Comparison of ENCODE assay signal across 1 cellular context in the genomic region with DNA sequence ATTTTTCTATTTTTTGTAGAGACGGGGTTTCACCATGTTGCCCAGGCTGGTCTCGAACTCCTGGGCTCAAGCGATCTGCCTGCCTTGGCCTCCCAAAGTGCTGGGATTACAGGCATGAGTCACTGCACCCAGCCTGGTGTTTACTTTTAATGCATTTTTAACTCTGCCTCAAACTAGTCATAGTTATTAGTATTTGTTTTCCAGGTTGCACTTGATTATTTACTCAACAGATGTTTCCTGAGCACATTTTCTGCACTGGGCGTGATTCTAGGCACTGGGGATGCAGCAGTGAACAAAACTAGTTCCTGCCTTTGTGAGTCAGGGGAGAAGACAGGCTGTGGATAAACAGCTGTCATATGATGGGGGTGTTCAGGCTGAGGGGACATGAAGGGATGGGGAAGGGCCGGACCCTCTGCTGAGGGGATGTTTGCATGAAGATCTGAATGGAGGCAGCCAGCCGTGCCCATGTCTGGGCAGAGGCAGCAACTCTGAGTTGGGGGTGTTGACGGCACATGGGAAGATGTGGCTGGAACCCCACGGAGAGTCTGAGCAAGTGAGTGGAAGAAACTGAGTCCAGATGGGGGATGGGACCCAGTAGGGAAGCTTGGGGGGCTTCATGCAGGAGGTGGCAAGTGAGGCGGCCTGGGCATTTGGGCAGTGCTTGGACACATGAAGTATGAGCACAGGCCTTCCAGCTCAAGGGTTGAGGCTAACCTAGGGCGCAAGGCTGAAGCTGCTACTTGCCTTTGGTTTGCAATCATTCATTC.
A peak's percentile ranks its signal among the peaks of the same experiment; 100 is the strongest.
TF ChIP-seq lines count a peak whose summit lies in the region.

No MANE protein-coding gene starts in this region.

TF ChIP-seq in HepG2, 621 proteins besides CTCF, POLR2A, EP300 and RAD21 (continued from another document):
- TF ChIP-seq, protein P1, sequence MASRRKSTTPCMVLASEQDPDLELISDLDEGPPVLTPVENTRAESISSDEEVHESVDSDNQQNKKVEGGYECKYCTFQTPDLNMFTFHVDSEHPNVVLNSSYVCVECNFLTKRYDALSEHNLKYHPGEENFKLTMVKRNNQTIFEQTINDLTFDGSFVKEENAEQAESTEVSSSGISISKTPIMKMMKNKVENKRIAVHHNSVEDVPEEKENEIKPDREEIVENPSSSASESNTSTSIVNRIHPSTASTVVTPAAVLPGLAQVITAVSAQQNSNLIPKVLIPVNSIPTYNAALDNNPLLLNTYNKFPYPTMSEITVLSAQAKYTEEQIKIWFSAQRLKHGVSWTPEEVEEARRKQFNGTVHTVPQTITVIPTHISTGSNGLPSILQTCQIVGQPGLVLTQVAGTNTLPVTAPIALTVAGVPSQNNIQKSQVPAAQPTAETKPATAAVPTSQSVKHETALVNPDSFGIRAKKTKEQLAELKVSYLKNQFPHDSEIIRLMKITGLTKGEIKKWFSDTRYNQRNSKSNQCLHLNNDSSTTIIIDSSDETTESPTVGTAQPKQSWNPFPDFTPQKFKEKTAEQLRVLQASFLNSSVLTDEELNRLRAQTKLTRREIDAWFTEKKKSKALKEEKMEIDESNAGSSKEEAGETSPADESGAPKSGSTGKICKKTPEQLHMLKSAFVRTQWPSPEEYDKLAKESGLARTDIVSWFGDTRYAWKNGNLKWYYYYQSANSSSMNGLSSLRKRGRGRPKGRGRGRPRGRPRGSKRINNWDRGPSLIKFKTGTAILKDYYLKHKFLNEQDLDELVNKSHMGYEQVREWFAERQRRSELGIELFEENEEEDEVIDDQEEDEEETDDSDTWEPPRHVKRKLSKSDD (CRISPR knock-in tag; IDR thresholded peaks at IDR 0.05; ENCODE audit: low read depth): no peak
- TF ChIP-seq, protein P2, sequence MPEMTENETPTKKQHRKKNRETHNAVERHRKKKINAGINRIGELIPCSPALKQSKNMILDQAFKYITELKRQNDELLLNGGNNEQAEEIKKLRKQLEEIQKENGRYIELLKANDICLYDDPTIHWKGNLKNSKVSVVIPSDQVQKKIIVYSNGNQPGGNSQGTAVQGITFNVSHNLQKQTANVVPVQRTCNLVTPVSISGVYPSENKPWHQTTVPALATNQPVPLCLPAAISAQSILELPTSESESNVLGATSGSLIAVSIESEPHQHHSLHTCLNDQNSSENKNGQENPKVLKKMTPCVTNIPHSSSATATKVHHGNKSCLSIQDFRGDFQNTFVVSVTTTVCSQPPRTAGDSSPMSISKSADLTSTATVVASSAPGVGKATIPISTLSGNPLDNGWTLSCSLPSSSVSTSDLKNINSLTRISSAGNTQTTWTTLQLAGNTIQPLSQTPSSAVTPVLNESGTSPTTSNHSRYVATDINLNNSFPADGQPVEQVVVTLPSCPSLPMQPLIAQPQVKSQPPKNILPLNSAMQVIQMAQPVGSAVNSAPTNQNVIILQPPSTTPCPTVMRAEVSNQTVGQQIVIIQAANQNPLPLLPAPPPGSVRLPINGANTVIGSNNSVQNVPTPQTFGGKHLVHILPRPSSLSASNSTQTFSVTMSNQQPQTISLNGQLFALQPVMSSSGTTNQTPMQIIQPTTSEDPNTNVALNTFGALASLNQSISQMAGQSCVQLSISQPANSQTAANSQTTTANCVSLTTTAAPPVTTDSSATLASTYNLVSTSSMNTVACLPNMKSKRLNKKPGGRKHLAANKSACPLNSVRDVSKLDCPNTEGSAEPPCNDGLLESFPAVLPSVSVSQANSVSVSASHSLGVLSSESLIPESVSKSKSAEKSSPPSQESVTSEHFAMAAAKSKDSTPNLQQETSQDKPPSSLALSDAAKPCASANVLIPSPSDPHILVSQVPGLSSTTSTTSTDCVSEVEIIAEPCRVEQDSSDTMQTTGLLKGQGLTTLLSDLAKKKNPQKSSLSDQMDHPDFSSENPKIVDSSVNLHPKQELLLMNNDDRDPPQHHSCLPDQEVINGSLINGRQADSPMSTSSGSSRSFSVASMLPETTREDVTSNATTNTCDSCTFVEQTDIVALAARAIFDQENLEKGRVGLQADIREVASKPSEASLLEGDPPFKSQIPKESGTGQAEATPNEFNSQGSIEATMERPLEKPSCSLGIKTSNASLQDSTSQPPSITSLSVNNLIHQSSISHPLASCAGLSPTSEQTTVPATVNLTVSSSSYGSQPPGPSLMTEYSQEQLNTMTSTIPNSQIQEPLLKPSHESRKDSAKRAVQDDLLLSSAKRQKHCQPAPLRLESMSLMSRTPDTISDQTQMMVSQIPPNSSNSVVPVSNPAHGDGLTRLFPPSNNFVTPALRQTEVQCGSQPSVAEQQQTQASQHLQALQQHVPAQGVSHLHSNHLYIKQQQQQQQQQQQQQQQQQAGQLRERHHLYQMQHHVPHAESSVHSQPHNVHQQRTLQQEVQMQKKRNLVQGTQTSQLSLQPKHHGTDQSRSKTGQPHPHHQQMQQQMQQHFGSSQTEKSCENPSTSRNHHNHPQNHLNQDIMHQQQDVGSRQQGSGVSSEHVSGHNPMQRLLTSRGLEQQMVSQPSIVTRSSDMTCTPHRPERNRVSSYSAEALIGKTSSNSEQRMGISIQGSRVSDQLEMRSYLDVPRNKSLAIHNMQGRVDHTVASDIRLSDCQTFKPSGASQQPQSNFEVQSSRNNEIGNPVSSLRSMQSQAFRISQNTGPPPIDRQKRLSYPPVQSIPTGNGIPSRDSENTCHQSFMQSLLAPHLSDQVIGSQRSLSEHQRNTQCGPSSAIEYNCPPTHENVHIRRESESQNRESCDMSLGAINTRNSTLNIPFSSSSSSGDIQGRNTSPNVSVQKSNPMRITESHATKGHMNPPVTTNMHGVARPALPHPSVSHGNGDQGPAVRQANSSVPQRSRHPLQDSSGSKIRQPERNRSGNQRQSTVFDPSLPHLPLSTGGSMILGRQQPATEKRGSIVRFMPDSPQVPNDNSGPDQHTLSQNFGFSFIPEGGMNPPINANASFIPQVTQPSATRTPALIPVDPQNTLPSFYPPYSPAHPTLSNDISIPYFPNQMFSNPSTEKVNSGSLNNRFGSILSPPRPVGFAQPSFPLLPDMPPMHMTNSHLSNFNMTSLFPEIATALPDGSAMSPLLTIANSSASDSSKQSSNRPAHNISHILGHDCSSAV (CRISPR knock-in tag; IDR thresholded peaks at IDR 0.05; ENCODE audit: borderline replicate concordance): no peak
- TF ChIP-seq PAX8 (CRISPR knock-in tag; IDR thresholded peaks at IDR 0.05; ENCODE audit: borderline replicate concordance): no peak
- TF ChIP-seq TCF7L2 (IDR thresholded peaks at IDR 0.05; ENCODE audit: low read depth, low read length): no peak
- TF ChIP-seq MAFK (conservative IDR thresholded peaks at IDR 0.05 in 1 of 2, IDR thresholded peaks at IDR 0.05 in 1 of 2; ENCODE audit: low read length in 2 of 2): no peak
- TF ChIP-seq FOXP1 (IDR thresholded peaks at IDR 0.05): no peak
- TF ChIP-seq FOXP1 (CRISPR knock-in tag; IDR thresholded peaks at IDR 0.05): peak; percentile 60; the same call in 1 of the 2 replicates
- TF ChIP-seq, protein P3, sequence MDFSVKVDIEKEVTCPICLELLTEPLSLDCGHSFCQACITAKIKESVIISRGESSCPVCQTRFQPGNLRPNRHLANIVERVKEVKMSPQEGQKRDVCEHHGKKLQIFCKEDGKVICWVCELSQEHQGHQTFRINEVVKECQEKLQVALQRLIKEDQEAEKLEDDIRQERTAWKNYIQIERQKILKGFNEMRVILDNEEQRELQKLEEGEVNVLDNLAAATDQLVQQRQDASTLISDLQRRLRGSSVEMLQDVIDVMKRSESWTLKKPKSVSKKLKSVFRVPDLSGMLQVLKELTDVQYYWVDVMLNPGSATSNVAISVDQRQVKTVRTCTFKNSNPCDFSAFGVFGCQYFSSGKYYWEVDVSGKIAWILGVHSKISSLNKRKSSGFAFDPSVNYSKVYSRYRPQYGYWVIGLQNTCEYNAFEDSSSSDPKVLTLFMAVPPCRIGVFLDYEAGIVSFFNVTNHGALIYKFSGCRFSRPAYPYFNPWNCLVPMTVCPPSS (IDR thresholded peaks at IDR 0.05): no peak
- TF ChIP-seq, protein P4, sequence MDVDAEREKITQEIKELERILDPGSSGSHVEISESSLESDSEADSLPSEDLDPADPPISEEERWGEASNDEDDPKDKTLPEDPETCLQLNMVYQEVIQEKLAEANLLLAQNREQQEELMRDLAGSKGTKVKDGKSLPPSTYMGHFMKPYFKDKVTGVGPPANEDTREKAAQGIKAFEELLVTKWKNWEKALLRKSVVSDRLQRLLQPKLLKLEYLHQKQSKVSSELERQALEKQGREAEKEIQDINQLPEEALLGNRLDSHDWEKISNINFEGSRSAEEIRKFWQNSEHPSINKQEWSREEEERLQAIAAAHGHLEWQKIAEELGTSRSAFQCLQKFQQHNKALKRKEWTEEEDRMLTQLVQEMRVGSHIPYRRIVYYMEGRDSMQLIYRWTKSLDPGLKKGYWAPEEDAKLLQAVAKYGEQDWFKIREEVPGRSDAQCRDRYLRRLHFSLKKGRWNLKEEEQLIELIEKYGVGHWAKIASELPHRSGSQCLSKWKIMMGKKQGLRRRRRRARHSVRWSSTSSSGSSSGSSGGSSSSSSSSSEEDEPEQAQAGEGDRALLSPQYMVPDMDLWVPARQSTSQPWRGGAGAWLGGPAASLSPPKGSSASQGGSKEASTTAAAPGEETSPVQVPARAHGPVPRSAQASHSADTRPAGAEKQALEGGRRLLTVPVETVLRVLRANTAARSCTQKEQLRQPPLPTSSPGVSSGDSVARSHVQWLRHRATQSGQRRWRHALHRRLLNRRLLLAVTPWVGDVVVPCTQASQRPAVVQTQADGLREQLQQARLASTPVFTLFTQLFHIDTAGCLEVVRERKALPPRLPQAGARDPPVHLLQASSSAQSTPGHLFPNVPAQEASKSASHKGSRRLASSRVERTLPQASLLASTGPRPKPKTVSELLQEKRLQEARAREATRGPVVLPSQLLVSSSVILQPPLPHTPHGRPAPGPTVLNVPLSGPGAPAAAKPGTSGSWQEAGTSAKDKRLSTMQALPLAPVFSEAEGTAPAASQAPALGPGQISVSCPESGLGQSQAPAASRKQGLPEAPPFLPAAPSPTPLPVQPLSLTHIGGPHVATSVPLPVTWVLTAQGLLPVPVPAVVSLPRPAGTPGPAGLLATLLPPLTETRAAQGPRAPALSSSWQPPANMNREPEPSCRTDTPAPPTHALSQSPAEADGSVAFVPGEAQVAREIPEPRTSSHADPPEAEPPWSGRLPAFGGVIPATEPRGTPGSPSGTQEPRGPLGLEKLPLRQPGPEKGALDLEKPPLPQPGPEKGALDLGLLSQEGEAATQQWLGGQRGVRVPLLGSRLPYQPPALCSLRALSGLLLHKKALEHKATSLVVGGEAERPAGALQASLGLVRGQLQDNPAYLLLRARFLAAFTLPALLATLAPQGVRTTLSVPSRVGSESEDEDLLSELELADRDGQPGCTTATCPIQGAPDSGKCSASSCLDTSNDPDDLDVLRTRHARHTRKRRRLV (CRISPR knock-in tag; IDR thresholded peaks at IDR 0.05): no peak
- no peak for TF ChIP-seq ZNF564 (CRISPR knock-in tag; IDR thresholded peaks at IDR 0.05)
- peak; percentile 77 for TF ChIP-seq FOSL2 (CRISPR knock-in tag; IDR thresholded peaks at IDR 0.05)
- no peak for TF ChIP-seq ZNF430 (CRISPR knock-in tag; IDR thresholded peaks at IDR 0.05)
